Comparison of ENCODE assay signal across 1 cellular context in genomic region chr17:49016775-49017463, GRCh38.
TF ChIP-seq lines count a peak whose summit lies in the region.

No MANE protein-coding gene starts in this region.

TF ChIP-seq in Ishikawa, 13 proteins besides CTCF, POLR2A, EP300 and RAD21 (continued from another document):
- TF ChIP-seq USF1 (IDR thresholded peaks at IDR 0.05) = no peak
